ENCODE assay signal across 28 cellular contexts in genomic region chr7:128039487-128040099, GRCh38. TPM values are rescaled to one million over a fixed set of nuclear protein-coding genes. Genes with fewer than 3 reads are reported as not detected.
"Had no signal": no experiment of that assay in that cellular context is flagged by ENCODE, and none has a peak within 500 bp of the region (broad histone marks: within the 10 kb centered on the region; RNA-seq: fewer than 3 reads in every experiment).

No MANE protein-coding gene starts in this region.

- H3K9ac ChIP-seq: neural progenitor cell, parathyroid adenoma had no signal

- H3K4me3 ChIP-seq: neural progenitor cell, psoas muscle, spleen, tibial nerve had no signal

- H3K36me3 ChIP-seq: neural progenitor cell, tibial nerve had no signal

- DNase-seq: activated CD4-positive, alpha-beta memory T cell treated with anti-CD3 and anti-CD28 coated beads, Interleukin-2, amount 10 ng/mL, durations not matched to agents 7 days and 5 days; activated CD4-positive, alpha-beta T cell treated with anti-CD3 and anti-CD28 coated beads for 1 hour; activated CD4-positive, alpha-beta T cell treated with anti-CD3 and anti-CD28 coated beads, Interleukin-2, amount 10 ng/mL, durations not matched to agents 7 days and 5 days; activated CD8-positive, alpha-beta memory T cell treated with anti-CD3 and anti-CD28 coated beads, Interleukin-2, amount 50 U/mL, for 48 hours; activated gamma-delta T cell; activated naive CD4-positive, alpha-beta T cell treated with anti-CD3 and anti-CD28 coated beads, Interleukin-2, amount 10 ng/mL, durations not matched to agents 7 days and 5 days; activated naive CD8-positive, alpha-beta T cell treated with anti-CD3 and anti-CD28 coated beads, Interleukin-2, amount 10 ng/mL, durations not matched to agents 7 days and 5 days; activated T-cell treated with anti-CD3 and anti-CD28 coated beads, Interleukin-2, amount 50 U/mL, for 24 hours; brain microvascular endothelial cell; endodermal cell; foreskin fibroblast; head of caudate nucleus; hypothalamus; immature natural killer cell; kidney; midbrain; naive thymus-derived CD8-positive, alpha-beta T cell; occipital lobe; psoas muscle; spleen; stimulated activated naive CD4-positive, alpha-beta T cell treated with Interleukin-2 at 50 U/mL for 16 hours; T-helper 17 cell; T1000 had no signal

- H3K27me3 ChIP-seq: brain microvascular endothelial cell, neural progenitor cell, spleen, tibial nerve had no signal

- ATAC-seq: esophagus mucosa; naive thymus-derived CD8-positive, alpha-beta T cell; psoas muscle; T-helper 17 cell; WTC11 had no signal

- H3K4me2 ChIP-seq: neural progenitor cell had no signal

- H3K9me3 ChIP-seq: psoas muscle, spleen, tibial nerve had no signal

- H3K27ac ChIP-seq: brain microvascular endothelial cell, neural progenitor cell, parathyroid adenoma, psoas muscle, spleen, tibial nerve had no signal

- H2AFZ ChIP-seq: neural progenitor cell, parathyroid adenoma had no signal

RNA-seq across cellular contexts. Expression of gene LRRC4, which starts 8.4 kb away (rescaled TPM):
- total RNA-seq: activated CD4-positive, alpha-beta memory T cell treated with anti-CD3 and anti-CD28 coated beads, Interleukin-2, amount 10 ng/mL, durations not matched to agents 7 days and 5 days; activated CD4-positive, alpha-beta T cell treated with anti-CD3 and anti-CD28 coated beads, Interleukin-2, amount 10 ng/mL, durations not matched to agents 7 days and 5 days had no signal
